In genomic region chr15:31214864-31215489, GRCh38 we compare ENCODE assay signal across 8 cellular contexts.
A peak's percentile ranks its signal among the peaks of the same experiment; 100 is the strongest.
DNase-seq lines count a peak whose midpoint lies in the region; ATAC-seq and TF ChIP-seq lines count a peak whose summit lies in the region.

No MANE protein-coding gene starts in this region.

- H3K4me2 ChIP-seq in DOHH2 (ENCODE audit: low read length): peak overlapping the region; percentile 79
- peak overlapping the region; percentile 86 for H3K4me2 ChIP-seq in Karpas-422 (ENCODE audit: low read depth, low read length, poor library complexity, severe bottlenecking)

- DNase-seq in Karpas-422: peak; percentile 53
- no peak for DNase-seq in central memory CD8-positive, alpha-beta T cell (ENCODE audit: low spot score in 2 of 2)
- no peak for DNase-seq in mesothelial cell of epicardium (ENCODE audit: low spot score in 2 of 2, unreplicated experiment in 2 of 2)
- no peak for DNase-seq in stimulated activated CD8-positive, alpha-beta memory T cell treated with anti-CD3 and anti-CD28 coated beads, Interleukin-4, amount 100 ng/mL, for 48 hours
- no peak for DNase-seq in NCI-H1105 treated with DMSO at 0.1 percent for 48 hours (lab: John Stamatoyannopoulos, UW)

- no peak for ATAC-seq in central memory CD8-positive, alpha-beta T cell (replicated peaks; ENCODE audit: extremely low read depth, poor library complexity, severe bottlenecking)
- no peak for ATAC-seq in HG02970 (IDR thresholded peaks at IDR 0.05; ENCODE audit: low FRiP score, unreplicated experiment)

- TF ChIP-seq CTCF in DOHH2 (IDR thresholded peaks at IDR 0.05; ENCODE audit: low read depth, low read length, poor library complexity, severe bottlenecking): no peak
- TF ChIP-seq CTCF in mesothelial cell of epicardium (IDR thresholded peaks at IDR 0.05; ENCODE audit: unreplicated experiment): no peak

- H3K4me1 ChIP-seq in DOHH2 (ENCODE audit: control insufficient read depth, low read length) (peaks cover 36% of the 10 kb centered on the region), Karpas-422 (ENCODE audit: low read length) (peaks cover 41% of the 10 kb centered on the region), urinary bladder (ENCODE audit: insufficient read depth) (no peaks in the 10 kb centered on the region)

- no peak overlapping the region for H2AFZ ChIP-seq in Karpas-422 (ENCODE audit: low read length)

- H3K27ac Mint-ChIP-seq in central memory CD8-positive, alpha-beta T cell (ENCODE audit: low read depth): peak overlapping the region; percentile 83
- H3K27ac Mint-ChIP-seq in mesothelial cell of epicardium: no peak overlapping the region

- H3K36me3 Mint-ChIP-seq in central memory CD8-positive, alpha-beta T cell (ENCODE audit: insufficient read depth): peaks cover 6% of the 10 kb centered on the region
- no peaks in the 10 kb centered on the region for H3K36me3 Mint-ChIP-seq in mesothelial cell of epicardium

- peak overlapping the region; percentile 81 for H3K4me3 ChIP-seq in DOHH2 (ENCODE audit: low read length)
- peak overlapping the region; percentile 70 for H3K4me3 ChIP-seq in Karpas-422 (ENCODE audit: low read length)
- peak overlapping the region; percentile 51 for H3K4me3 ChIP-seq in urinary bladder (ENCODE audit: low read depth, low read length)

- peak overlapping the region; percentile 73 for H3K4me3 Mint-ChIP-seq in central memory CD8-positive, alpha-beta T cell
- peak overlapping the region; percentile 52 for H3K4me3 Mint-ChIP-seq in mesothelial cell of epicardium

- no peaks in the 10 kb centered on the region for H3K79me2 ChIP-seq in DOHH2 (ENCODE audit: control insufficient read depth, low read length)
- H3K79me2 ChIP-seq in Karpas-422 (ENCODE audit: low read length): no peaks in the 10 kb centered on the region

- H3K9me3 ChIP-seq in DOHH2 (ENCODE audit: control insufficient read depth, insufficient read depth, low read length) (no peaks in the 10 kb centered on the region), Karpas-422 (ENCODE audit: low read length) (peaks cover 7% of the 10 kb centered on the region; the same call in 1 of the 2 replicates)

- H3K9me3 Mint-ChIP-seq in central memory CD8-positive, alpha-beta T cell: no peaks in the 10 kb centered on the region
- no peaks in the 10 kb centered on the region for H3K9me3 Mint-ChIP-seq in mesothelial cell of epicardium

- peaks cover 26% of the 10 kb centered on the region for H3F3A ChIP-seq in DOHH2 (ENCODE audit: control insufficient read depth, insufficient read depth)

- H3K9ac ChIP-seq in Karpas-422 (ENCODE audit: low read length): peak overlapping the region; percentile 82

- H3K27me3 ChIP-seq in DOHH2 (ENCODE audit: control insufficient read depth, low read length): no peaks in the 10 kb centered on the region
- H3K27me3 ChIP-seq in Karpas-422 (ENCODE audit: low read length): no peaks in the 10 kb centered on the region

- H4K20me1 ChIP-seq in DOHH2 (ENCODE audit: control insufficient read depth, insufficient read depth, low read depth, low read length): no peaks in the 10 kb centered on the region
- H4K20me1 ChIP-seq in Karpas-422 (ENCODE audit: insufficient read depth, low read depth, low read length): no peaks in the 10 kb centered on the region

- WGBS in urinary bladder: 55% methylated on average over 18 of the region's 18 CpGs

- H3K36me3 ChIP-seq in DOHH2 (ENCODE audit: control insufficient read depth, low read length) (no peaks in the 10 kb centered on the region), Karpas-422 (ENCODE audit: insufficient read depth, low read length) (no peaks in the 10 kb centered on the region), urinary bladder (ENCODE audit: insufficient read depth) (no peaks in the 10 kb centered on the region)

- no peaks in the 10 kb centered on the region for H3K27me3 Mint-ChIP-seq in central memory CD8-positive, alpha-beta T cell
- H3K27me3 Mint-ChIP-seq in mesothelial cell of epicardium (ENCODE audit: low read depth): peaks cover 4% of the 10 kb centered on the region

- peaks cover 24% of the 10 kb centered on the region for H3K4me1 Mint-ChIP-seq in central memory CD8-positive, alpha-beta T cell
- H3K4me1 Mint-ChIP-seq in mesothelial cell of epicardium: peaks cover 28% of the 10 kb centered on the region

- peak overlapping the region; percentile 91 for H3K27ac ChIP-seq in DOHH2 (ENCODE audit: low read depth, low read length)
- no peak overlapping the region for H3K27ac ChIP-seq in Karpas-422 (ENCODE audit: low read length)
- H3K27ac ChIP-seq in urinary bladder (ENCODE audit: low read depth): peak overlapping the region; percentile 86

- H3K9me2 ChIP-seq in DOHH2 (replicated peaks; ENCODE audit: control insufficient read depth, low read length) (no peaks in the 10 kb centered on the region), Karpas-422 (replicated peaks; ENCODE audit: insufficient read depth, low read length) (no peaks in the 10 kb centered on the region)
